ENCODE assay signal across 8 cellular contexts in the genomic region with DNA sequence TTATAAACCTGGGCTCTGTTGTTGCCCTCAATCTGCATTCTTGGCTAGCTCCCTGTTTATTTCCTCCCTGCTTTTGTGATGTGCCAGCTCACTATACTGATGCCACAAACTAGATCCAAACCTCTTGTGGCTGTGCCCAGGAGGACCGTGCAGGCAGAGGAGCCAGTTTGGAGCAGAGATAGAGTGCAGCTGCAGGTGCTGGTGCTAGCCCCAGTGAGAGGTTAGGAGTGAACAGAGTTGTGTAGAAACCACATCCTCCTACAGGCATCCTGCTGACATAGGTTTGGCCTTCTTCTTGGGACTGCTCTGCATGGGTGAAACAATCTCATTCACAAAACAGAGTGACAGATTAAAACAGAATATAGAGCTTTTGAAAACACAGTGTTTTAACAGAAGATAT. TPM values are rescaled to one million over a fixed set of nuclear protein-coding genes. Genes with fewer than 3 reads are reported as not detected.
DNase-seq lines count a peak whose midpoint lies in the region; ATAC-seq and TF ChIP-seq lines count a peak whose summit lies in the region.

No MANE protein-coding gene starts in this region.

- no peak for TF ChIP-seq POLR2A in Peyer's patch (IDR thresholded peaks at IDR 0.05)
- no peak for TF ChIP-seq POLR2A in tibial nerve (IDR thresholded peaks at IDR 0.05)

- intact Hi-C loops in psoas muscle (cut with DNase I): loop anchor here (5.0 to 10.0 kb wide), 2 partner anchors 62 to 545 kb away; no protein-coding TSS in a partner anchor

- TF ChIP-seq CTCF in Peyer's patch (IDR thresholded peaks at IDR 0.05) (peak in 1 of 6 experiments; percentile 6), tibial nerve (IDR thresholded peaks at IDR 0.05) (no peak), psoas muscle (IDR thresholded peaks at IDR 0.05) (no peak)

- DNase-seq in Peyer's patch (peak in 2 of 3 donors; percentile 43 to 73), tibial nerve (ENCODE audit: low spot score in 2 of 2) (no peak), COLO668 (lab: John Stamatoyannopoulos, UW; ENCODE audit: unreplicated experiment) (no peak), DMS 273 treated with DMSO at 0.1 percent for 48 hours (lab: John Stamatoyannopoulos, UW) (no peak), psoas muscle (no peak)
- peak; percentile 20 for DNase-seq in effector CD4-positive, alpha-beta T cell

- H3K9me3 ChIP-seq in Peyer's patch (no peaks in the 10 kb centered on the region), tibial nerve (no peaks in the 10 kb centered on the region), psoas muscle (no peaks in the 10 kb centered on the region)

- no peaks in the 10 kb centered on the region for H3K36me3 ChIP-seq in Peyer's patch
- H3K36me3 ChIP-seq in tibial nerve: no peaks in the 10 kb centered on the region
- no peaks in the 10 kb centered on the region for H3K36me3 ChIP-seq in psoas muscle (ENCODE audit: insufficient read depth in 1 of 2, low read depth in 1 of 2)

- H3K27ac ChIP-seq in Peyer's patch: peak overlapping the region in 3 of 4 donors; percentile 12 to 46 (median 44)
- H3K27ac ChIP-seq in tibial nerve: no peak overlapping the region
- no peak overlapping the region for H3K27ac ChIP-seq in psoas muscle

- TF ChIP-seq EP300 in tibial nerve (IDR thresholded peaks at IDR 0.05): no peak

- ATAC-seq in GM18498 (IDR thresholded peaks at IDR 0.05; ENCODE audit: unreplicated experiment) (peak; percentile 96), HG02571 (IDR thresholded peaks at IDR 0.05; ENCODE audit: unreplicated experiment) (peak; percentile 85), psoas muscle (no peak)

- H3K4me1 ChIP-seq in Peyer's patch: peaks cover 0 to 4% (median 0%) of the 10 kb centered on the region in 4 donors
- peaks cover 0 to 8% (median 0%) of the 10 kb centered on the region in 4 donors for H3K4me1 ChIP-seq in tibial nerve
- H3K4me1 ChIP-seq in psoas muscle: no peaks in the 10 kb centered on the region

- no peaks in the 10 kb centered on the region for H3K27me3 ChIP-seq in Peyer's patch
- H3K27me3 ChIP-seq in tibial nerve: no peaks in the 10 kb centered on the region
- no peaks in the 10 kb centered on the region for H3K27me3 ChIP-seq in psoas muscle (ENCODE audit: insufficient read depth in 3 of 3, low read length in 2 of 3)

- no peak overlapping the region for H3K4me3 ChIP-seq in Peyer's patch
- H3K4me3 ChIP-seq in tibial nerve: no peak overlapping the region
- H3K4me3 ChIP-seq in psoas muscle: no peak overlapping the region

- WGBS in tibial nerve, 2 donors: 27 to 29% methylated on average over 1 of the region's 1 CpG
- 0 to 9% (median 5%) methylated on average over 1 of the region's 1 CpG for WGBS in psoas muscle, 3 donors

RNA-seq across cellular contexts. Expression of a gene that starts 25.7 kb away (rescaled TPM):
- total RNA-seq in Peyer's patch (under 1 TPM in 1 of 4 donors, not detected in 3; 0.88 TPM), tibial nerve (under 1 TPM in 1 of 4 donors, not detected in 3; 0.44 TPM), psoas muscle (not detected)
- not detected for polyA plus RNA-seq in psoas muscle

Comparison
In these comparisons a context has a peak if more than half of its experiments do, and no peak if none do; other contexts are left out.
1. ATAC-seq: peak in GM18498 (single experiment) and HG02571 (single experiment); none in psoas muscle (0 of 4).
2. DNase-seq: peak in Peyer's patch (2 of 3) and effector CD4-positive, alpha-beta T cell (single experiment); none in tibial nerve (0 of 2), COLO668 (single experiment), DMS 273 treated with DMSO at 0.1 percent for 48 hours (single experiment) and psoas muscle (0 of 2).
3. H3K27ac ChIP-seq: peak in Peyer's patch (3 of 4); none in tibial nerve (0 of 4) and psoas muscle (single experiment).